ENCODE assay signal across 22 cellular contexts in genomic region chr20:36628076-36628475, GRCh38. TPM values are rescaled to one million over a fixed set of nuclear protein-coding genes. Genes with fewer than 3 reads are reported as not detected.
DNase-seq lines count a peak whose midpoint lies in the region; ATAC-seq and TF ChIP-seq lines count a peak whose summit lies in the region.
"Had no signal": no experiment of that assay in that cellular context is flagged by ENCODE, and none has a peak within 500 bp of the region (broad histone marks: within the 10 kb centered on the region; RNA-seq: fewer than 3 reads in every experiment).

No MANE protein-coding gene starts in this region.

- no peak for ATAC-seq in GM21360 (IDR thresholded peaks at IDR 0.05; ENCODE audit: unreplicated experiment)
- ATAC-seq: gastroesophageal sphincter had no signal

- CTCF ChIA-PET in CD8-positive, alpha-beta memory T cell (lab: Charles Lee): interaction anchor here (2.6 to 4.3 kb wide), 4 partner anchors 15 to 23 kb away, joined by 13 to 16 read pairs (median 14); partner anchors contain the start of genes RAB5IF and SLA2
- CTCF ChIA-PET in HEK293T (lab: Yijun Ruan, JAX): no interaction called here

- H3K36me3 ChIP-seq in CD8-positive, alpha-beta memory T cell (ENCODE audit: insufficient read depth, low read length): peaks cover 43% of the 10 kb centered on the region
- H3K36me3 ChIP-seq: BE2C, gastroesophageal sphincter had no signal

- H3K27me3 Mint-ChIP-seq in CD8-positive, alpha-beta memory T cell: no peaks in the 10 kb centered on the region
- H3K27me3 Mint-ChIP-seq in immature natural killer cell (ENCODE audit: low read depth in 3 of 3): peaks cover 17 to 44% (median 22%) of the 10 kb centered on the region in 3 donors

- DNase-seq in NK-92 treated with Interleukin-12 subunit alpha and Interleukin-12 subunit beta, amount 100 ng/mL, for 24 hours (lab: John Stamatoyannopoulos, UW): peak; percentile 54
- no peak for DNase-seq in NK-92 (lab: John Stamatoyannopoulos, UW; ENCODE audit: unreplicated experiment)
- peak in 2 of 5 donors; percentile 62 to 83 for DNase-seq in CD8-positive, alpha-beta memory T cell
- DNase-seq in activated CD8-positive, alpha-beta memory T cell treated with anti-CD3 and anti-CD28 coated beads, Interleukin-2, amount 50 U/mL, for 4 hours: peak; percentile 34
- peak; percentile 86 to 94 (median 87) for DNase-seq in immature natural killer cell
- DNase-seq in HEK293T (ENCODE audit: extremely low spot score): no peak
- DNase-seq in GF-D8 (lab: John Stamatoyannopoulos, UW): no peak
- DNase-seq: activated T-cell treated with anti-CD3 and anti-CD28 coated beads, Interleukin-2, amount 50 U/mL, for 48 hours; amygdala; BE2C; mesendoderm; NCI-H146; NCI-H748 treated with DMSO at 0.1 percent for 48 hours; PC-9; posterior cingulate gyrus; substantia nigra had no signal

- H3K4me3 ChIP-seq in CD8-positive, alpha-beta memory T cell (ENCODE audit: low read length): no peak overlapping the region
- H3K4me3 ChIP-seq: gastroesophageal sphincter, PC-9 had no signal

- H3K27ac ChIP-seq in CD8-positive, alpha-beta memory T cell (ENCODE audit: low read depth, low read length): peak overlapping the region; percentile 51
- H3K27ac ChIP-seq: gastroesophageal sphincter, PC-9 had no signal

- H3K4me1 ChIP-seq in CD8-positive, alpha-beta memory T cell (ENCODE audit: insufficient read depth, low read length): peaks cover 52% of the 10 kb centered on the region
- H3K4me1 ChIP-seq: BE2C, gastroesophageal sphincter had no signal

- POLR2A ChIA-PET in CD8-positive, alpha-beta memory T cell (lab: Charles Lee): interaction anchor here (1.1 kb wide), 1 partner anchor 118 kb away, joined by 3 read pairs; the partner anchor contains the start of gene NDRG3
- POLR2A ChIA-PET in HEK293T (lab: Yijun Ruan, JAX): interaction anchor here (1.3 kb wide), 1 partner anchor 23 kb away, joined by 3 read pairs; the partner anchor contains the start of gene RAB5IF

- no peaks in the 10 kb centered on the region for H3K9me3 ChIP-seq in CD8-positive, alpha-beta memory T cell (ENCODE audit: low read length)
- H3K9me3 ChIP-seq: BE2C, gastroesophageal sphincter had no signal

- no peaks in the 10 kb centered on the region for H3K27me3 ChIP-seq in CD8-positive, alpha-beta memory T cell (ENCODE audit: insufficient read depth, low read length, poor library complexity, severe bottlenecking)
- H3K27me3 ChIP-seq: BE2C, gastroesophageal sphincter had no signal

- H3K27ac Mint-ChIP-seq in CD8-positive, alpha-beta memory T cell: peak overlapping the region; percentile 46 to 97 (median 88)
- H3K27ac Mint-ChIP-seq in immature natural killer cell: peak overlapping the region; percentile 98 to 99 (median 99)
- H3K27ac Mint-ChIP-seq: nephron had no signal

- H3K9me3 Mint-ChIP-seq in CD8-positive, alpha-beta memory T cell: no peaks in the 10 kb centered on the region
- no peaks in the 10 kb centered on the region for H3K9me3 Mint-ChIP-seq in immature natural killer cell
- H3K9me3 Mint-ChIP-seq: nephron; T-helper 2 cell treated with Interferon-gamma antibody and Interleukin-4, amounts not matched to agents 5 μg/mL and 100 μg/mL, for 36 hours had no signal

- H3K4me1 Mint-ChIP-seq in CD8-positive, alpha-beta memory T cell: peaks cover 59 to 84% (median 66%) of the 10 kb centered on the region in 3 donors
- H3K4me1 Mint-ChIP-seq in immature natural killer cell: peaks cover 71 to 74% of the 10 kb centered on the region in 2 donors
- H3K4me1 Mint-ChIP-seq: nephron had no signal

- H3K36me3 Mint-ChIP-seq in CD8-positive, alpha-beta memory T cell: peaks cover 11 to 91% (median 30%) of the 10 kb centered on the region in 3 donors
- H3K36me3 Mint-ChIP-seq in immature natural killer cell: peaks cover 36 to 47% (median 38%) of the 10 kb centered on the region in 3 donors

- H3K4me3 Mint-ChIP-seq in CD8-positive, alpha-beta memory T cell: peak overlapping the region in 5 of 7 donors; percentile 29 to 77 (median 39)
- peak overlapping the region; percentile 31 to 78 (median 66) for H3K4me3 Mint-ChIP-seq in immature natural killer cell
- H3K4me3 Mint-ChIP-seq: nephron; T-helper 2 cell treated with Interferon-gamma antibody and Interleukin-4, amounts not matched to agents 5 μg/mL and 100 μg/mL, for 36 hours had no signal

TF ChIP-seq in HEK293T, 16 proteins besides CTCF, POLR2A, EP300 and RAD21:
- no peak for TF ChIP-seq HDGF (IDR thresholded peaks at IDR 0.05; ENCODE audit: borderline replicate concordance)
- TF ChIP-seq NFRKB (IDR thresholded peaks at IDR 0.05): no peak
- no peak for TF ChIP-seq ARNT (IDR thresholded peaks at IDR 0.05)
- TF ChIP-seq SP1 (IDR thresholded peaks at IDR 0.05): no peak
- TF ChIP-seq BHLHE40 (IDR thresholded peaks at IDR 0.05; ENCODE audit: borderline replicate concordance): no peak
- no peak for TF ChIP-seq L3MBTL2 (conservative IDR thresholded peaks at IDR 0.05)
- no peak for TF ChIP-seq FOXK2 (IDR thresholded peaks at IDR 0.05)
- TF ChIP-seq LEF1 (IDR thresholded peaks at IDR 0.05; ENCODE audit: borderline replicate concordance): no peak

RNA-seq across cellular contexts. Expression of gene SLA2, which starts 17.9 kb away (rescaled TPM):
- 10 to 100 TPM; 47.8 to 51.2 TPM for total RNA-seq in CD8-positive, alpha-beta memory T cell
- 15.0 TPM for polyA plus RNA-seq in CD8-positive, alpha-beta memory T cell
- 10 to 100 TPM; 21.0 to 24.1 (median 24.1) TPM for polyA plus RNA-seq in immature natural killer cell
- total RNA-seq: A172, H4, PC-9 had no signal

RNA-seq across cellular contexts. Expression of gene RAB5IF, which starts 22.5 kb away (rescaled TPM):
- 100 to 1,000 TPM; 159 to 173 TPM for total RNA-seq in CD8-positive, alpha-beta memory T cell
- polyA plus RNA-seq in CD8-positive, alpha-beta memory T cell: 180 TPM
- polyA plus RNA-seq in immature natural killer cell: 100 to 1,000 TPM; 230 to 380 (median 276) TPM

RNA-seq across cellular contexts. Expression of gene TGIF2, which starts 54.7 kb away (rescaled TPM):
- total RNA-seq in CD8-positive, alpha-beta memory T cell: 10 to 100 TPM; 46.1 to 49.8 TPM
- 24.6 TPM for polyA plus RNA-seq in CD8-positive, alpha-beta memory T cell
- 10 to 100 TPM; 12.3 to 16.1 (median 14.9) TPM for polyA plus RNA-seq in immature natural killer cell

Comparison
In these comparisons a context has a peak if more than half of its experiments do, and no peak if none do; other contexts are left out.
1. DNase-seq: peak in NK-92 treated with Interleukin-12 subunit alpha and Interleukin-12 subunit beta, amount 100 ng/mL, for 24 hours (single experiment), activated CD8-positive, alpha-beta memory T cell treated with anti-CD3 and anti-CD28 coated beads, Interleukin-2, amount 50 U/mL, for 4 hours (single experiment) and immature natural killer cell (3 of 3); none in NK-92 (single experiment), HEK293T (single experiment) and GF-D8 (single experiment).